17 cellular contexts compared by ENCODE assay signal in genomic region chr3:184604956-184605290, GRCh38. TPM values are rescaled to one million over a fixed set of nuclear protein-coding genes. Genes with fewer than 3 reads are reported as not detected.
A peak's percentile ranks its signal among the peaks of the same experiment; 100 is the strongest.
DNase-seq lines count a peak whose midpoint lies in the region; ATAC-seq and TF ChIP-seq lines count a peak whose summit lies in the region.
"Had no signal": no experiment of that assay in that cellular context is flagged by ENCODE, and none has a peak within 500 bp of the region (broad histone marks: within the 10 kb centered on the region; RNA-seq: fewer than 3 reads in every experiment).

No MANE protein-coding gene starts in this region.

- intact Hi-C loops in breast epithelium (cut with DNase I; ENCODE audit: low total_unique reads) (no loop called here), mammary epithelial cell (cut with micrococcal nuclease) (no loop called here)
- intact Hi-C loops in dendritic cell treated with granulocyte-macrophage colony-stimulating factor and Interleukin-4, amounts not matched to agents 40 ng/mL and 50 ng/mL, for 4 days (cut with micrococcal nuclease), result no loop called here

- DNase-seq in breast epithelium (ENCODE audit: low spot score in 2 of 2) (no peak), mammary epithelial cell (no peak), thoracic aorta (ENCODE audit: low spot score) (no peak), NCI-H146 (lab: John Stamatoyannopoulos, UW) (no peak)
- DNase-seq: NCI-H1436 treated with DMSO at 0.1 percent for 48 hours; NK-92 treated with Interleukin-12 subunit alpha and Interleukin-12 subunit beta, amount 100 ng/mL, for 24 hours; occipital lobe; T-helper 1 cell; transverse colon had no signal

- no peak for TF ChIP-seq POLR2A in breast epithelium (IDR thresholded peaks at IDR 0.05)

- H3K4me3 Mint-ChIP-seq in dendritic cell treated with granulocyte-macrophage colony-stimulating factor and Interleukin-4, amounts not matched to agents 40 ng/mL and 50 ng/mL, for 4 days, result no peak overlapping the region
- peak overlapping the region; percentile 71 to 75 (median 73) for H3K4me3 Mint-ChIP-seq in nephron
- H3K4me3 Mint-ChIP-seq: activated T-helper 17 cell treated with anti-CD3 and anti-CD28 coated beads, Interleukin-2, amount 50 U/mL, for 72 hours; memory B cell had no signal

- H3K4me2 ChIP-seq in mammary epithelial cell (ENCODE audit: insufficient read depth, low read depth, low read length), result no peak overlapping the region

- H2AFZ ChIP-seq in mammary epithelial cell (ENCODE audit: low read depth, low read length), result no peak overlapping the region

- ATAC-seq in thoracic aorta (ENCODE audit: insufficient number of reproducible peaks, low FRiP score, low read depth) (no peak), HG03108 (IDR thresholded peaks at IDR 0.05; ENCODE audit: unreplicated experiment) (no peak), GM21723 (IDR thresholded peaks at IDR 0.05; ENCODE audit: unreplicated experiment) (no peak)
- ATAC-seq: activated T-helper 17 cell treated with anti-CD3 and anti-CD28 coated beads, Interleukin-2, amount 50 U/mL, for 72 hours had no signal

- H3K27me3 ChIP-seq in breast epithelium (no peaks in the 10 kb centered on the region), mammary epithelial cell (ENCODE audit: insufficient read depth, low read length) (no peaks in the 10 kb centered on the region), thoracic aorta (replicated peaks; ENCODE audit: insufficient read depth) (no peaks in the 10 kb centered on the region)

- BruUV-seq in mammary epithelial cell (replicated peaks; lab: Mats Ljungman, UMichigan), result no TSS peak

- no peaks in the 10 kb centered on the region for H4K20me1 ChIP-seq in mammary epithelial cell (ENCODE audit: insufficient read depth, low read length)

- 97% methylated on average over 10 of the region's 11 CpGs for WGBS in mammary epithelial cell (ENCODE audit: low coverage, missing lambda C conversion rate)

- H3K27ac ChIP-seq in breast epithelium (peak overlapping the region; percentile 92 to 94), mammary epithelial cell (ENCODE audit: insufficient read depth, low read depth, low read length) (no peak overlapping the region), thoracic aorta (no peak overlapping the region)
- H3K27ac ChIP-seq: coronary artery had no signal

- CTCF ChIA-PET in mammary epithelial cell (lab: Charles Lee; ENCODE audit: low non-redundant PET), result no interaction called here

- H3K9ac ChIP-seq in mammary epithelial cell (ENCODE audit: insufficient read depth, low read length), result no peak overlapping the region

- H3K79me2 ChIP-seq in mammary epithelial cell (ENCODE audit: insufficient read depth, low read length), result no peaks in the 10 kb centered on the region

- peaks cover 0 to 12% of the 10 kb centered on the region in 2 donors for H3K4me1 ChIP-seq in breast epithelium
- peaks cover 28% of the 10 kb centered on the region for H3K4me1 ChIP-seq in mammary epithelial cell (ENCODE audit: insufficient read depth, low read length)
- peaks cover 8 to 31% of the 10 kb centered on the region in 2 donors for H3K4me1 ChIP-seq in thoracic aorta (ENCODE audit: control insufficient read depth in 1 of 2, low read depth in 2 of 2)

- peaks cover 58% of the 10 kb centered on the region for H3K27me3 Mint-ChIP-seq in dendritic cell treated with granulocyte-macrophage colony-stimulating factor and Interleukin-4, amounts not matched to agents 40 ng/mL and 50 ng/mL, for 4 days
- peaks cover 21% of the 10 kb centered on the region for H3K27me3 Mint-ChIP-seq in nephron (ENCODE audit: low read depth)

- TF ChIP-seq CTCF in breast epithelium (IDR thresholded peaks at IDR 0.05) (no peak), mammary epithelial cell (conservative IDR thresholded peaks at IDR 0.05 in 1 of 2, IDR thresholded peaks at IDR 0.05 in 1 of 2; ENCODE audit: extremely low read depth in 1 of 2, insufficient read depth in 1 of 2, low read depth in 1 of 2, low read length in 2 of 2) (no peak), nephron (IDR thresholded peaks at IDR 0.05; ENCODE audit: unreplicated experiment in 3 of 3) (no peak), thoracic aorta (IDR thresholded peaks at IDR 0.05) (no peak)

- H3K9me3 Mint-ChIP-seq in dendritic cell treated with granulocyte-macrophage colony-stimulating factor and Interleukin-4, amounts not matched to agents 40 ng/mL and 50 ng/mL, for 4 days, result no peaks in the 10 kb centered on the region
- no peaks in the 10 kb centered on the region for H3K9me3 Mint-ChIP-seq in nephron
- H3K9me3 Mint-ChIP-seq: activated T-helper 17 cell treated with anti-CD3 and anti-CD28 coated beads, Interleukin-2, amount 50 U/mL, for 72 hours; memory B cell had no signal

- H3K36me3 ChIP-seq in breast epithelium, result no peaks in the 10 kb centered on the region
- H3K36me3 ChIP-seq in mammary epithelial cell (ENCODE audit: insufficient read depth, low read length), result no peaks in the 10 kb centered on the region
- no peaks in the 10 kb centered on the region for H3K36me3 ChIP-seq in thoracic aorta
- H3K36me3 ChIP-seq: gastroesophageal sphincter, transverse colon had no signal

- peaks cover 60% of the 10 kb centered on the region for H3K4me1 Mint-ChIP-seq in dendritic cell treated with granulocyte-macrophage colony-stimulating factor and Interleukin-4, amounts not matched to agents 40 ng/mL and 50 ng/mL, for 4 days (ENCODE audit: low read depth)
- peaks cover 55% of the 10 kb centered on the region for H3K4me1 Mint-ChIP-seq in nephron

- no peaks in the 10 kb centered on the region for H3K9me3 ChIP-seq in breast epithelium
- no peaks in the 10 kb centered on the region for H3K9me3 ChIP-seq in mammary epithelial cell (replicated peaks; ENCODE audit: insufficient read depth, low read length)
- no peaks in the 10 kb centered on the region for H3K9me3 ChIP-seq in thoracic aorta
- H3K9me3 ChIP-seq: gastroesophageal sphincter, transverse colon had no signal

- in situ Hi-C loops in mammary epithelial cell (cut with MboI; ENCODE audit: low sequenced_read_pairs in 2 of 2), result loop anchor here in 1 of 2 donors (5.0 kb wide), 1 partner anchor 47 kb away; no protein-coding TSS in a partner anchor

- dilution Hi-C loops in mammary epithelial cell (cut with HindIII; ENCODE audit: low sequenced_read_pairs), result no loop called here

- H3K4me3 ChIP-seq in breast epithelium, result peak overlapping the region in 2 of 3 donors; percentile 60 to 71
- no peak overlapping the region for H3K4me3 ChIP-seq in mammary epithelial cell (replicated peaks in 1 of 3; ENCODE audit: insufficient read depth in 1 of 3, low read depth in 2 of 3, low read length in 3 of 3)
- H3K4me3 ChIP-seq in thoracic aorta, result peak overlapping the region; percentile 61

- no peaks in the 10 kb centered on the region for H3K36me3 Mint-ChIP-seq in dendritic cell treated with granulocyte-macrophage colony-stimulating factor and Interleukin-4, amounts not matched to agents 40 ng/mL and 50 ng/mL, for 4 days (ENCODE audit: low read depth)
- no peaks in the 10 kb centered on the region for H3K36me3 Mint-ChIP-seq in nephron (ENCODE audit: low read depth)

- peak overlapping the region; percentile 15 for H3K27ac Mint-ChIP-seq in dendritic cell treated with granulocyte-macrophage colony-stimulating factor and Interleukin-4, amounts not matched to agents 40 ng/mL and 50 ng/mL, for 4 days
- peak overlapping the region; percentile 56 to 82 (median 79) for H3K27ac Mint-ChIP-seq in nephron
- H3K27ac Mint-ChIP-seq: activated T-helper 17 cell treated with anti-CD3 and anti-CD28 coated beads, Interleukin-2, amount 50 U/mL, for 72 hours; memory B cell had no signal

RNA-seq across cellular contexts. Expression of gene EPHB3, which starts 43.3 kb away (rescaled TPM):
- 10 to 100 TPM in 1 of 3 donors, 1 to 10 TPM in 1, under 1 TPM in 1; 0.32 to 25.3 (median 7.9) TPM for total RNA-seq in breast epithelium
- 10 to 100 TPM; 17.6 to 45.2 TPM for total RNA-seq in mammary epithelial cell
- 8.2 TPM for polyA plus RNA-seq in mammary epithelial cell
- 16.6 TPM for polyA minus RNA-seq in mammary epithelial cell
- total RNA-seq in thoracic aorta, result 1 to 10 TPM; 2.8 to 5.0 TPM

Comparison
In these comparisons a context has a peak if more than half of its experiments do, and no peak if none do; other contexts are left out.
1. H3K27ac ChIP-seq: peak in breast epithelium (2 of 2); none in mammary epithelial cell (single experiment) and thoracic aorta (0 of 2).
2. H3K4me3 ChIP-seq: peak in breast epithelium (2 of 3) and thoracic aorta (single experiment); none in mammary epithelial cell (0 of 3).